ENCODE assay signal across 23 cellular contexts in the genomic region with DNA sequence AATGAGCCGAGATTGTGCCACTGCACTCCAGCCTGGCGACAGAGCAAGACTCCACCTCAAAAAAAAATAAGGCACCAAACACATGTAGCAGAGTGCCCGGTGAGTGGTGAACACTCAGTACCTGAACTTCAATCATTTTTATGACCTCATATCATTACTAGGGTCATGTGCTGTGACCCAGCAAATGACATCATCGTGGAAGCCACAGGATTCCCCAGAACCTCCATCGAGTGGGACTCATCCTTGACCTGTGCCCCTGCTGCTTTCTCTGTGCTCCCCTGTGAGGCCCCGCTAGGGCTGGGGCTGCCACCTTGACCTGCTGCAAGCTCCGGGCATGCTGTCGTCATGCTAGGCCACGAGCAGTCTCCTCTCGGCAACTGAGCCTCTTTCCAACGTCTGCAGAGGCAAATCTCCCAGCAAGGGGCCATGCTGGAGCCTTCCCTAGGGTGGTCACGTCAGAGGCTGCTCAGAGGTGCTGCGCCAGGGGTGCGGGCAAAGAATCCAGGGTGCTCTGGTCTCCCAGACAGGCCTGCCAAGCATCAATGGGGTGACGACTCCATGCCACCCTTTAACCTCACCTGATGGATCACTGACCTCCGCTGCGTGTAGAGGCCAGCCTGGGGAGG. TPM values are rescaled to one million over a fixed set of nuclear protein-coding genes. Genes with fewer than 3 reads are reported as not detected.
DNase-seq lines count a peak whose midpoint lies in the region; ATAC-seq and TF ChIP-seq lines count a peak whose summit lies in the region.
"Had no signal": no experiment of that assay in that cellular context is flagged by ENCODE, and none has a peak within 500 bp of the region (broad histone marks: within the 10 kb centered on the region; RNA-seq: fewer than 3 reads in every experiment).

No MANE protein-coding gene starts in this region.

- ATAC-seq in gastrocnemius medialis: no peak
- ATAC-seq: activated CD8-positive, alpha-beta memory T cell treated with anti-CD3 and anti-CD28 coated beads, Interleukin-2, amount 10 ng/mL, durations not matched to agents 7 days and 5 days; naive thymus-derived CD8-positive, alpha-beta T cell had no signal

- H3K4me1 ChIP-seq in neutrophil (ENCODE audit: control insufficient read depth in 1 of 2, insufficient read depth in 1 of 2, low read depth in 1 of 2, low read length in 1 of 2) (peaks cover 32 to 38% of the 10 kb centered on the region in 2 experiments), gastrocnemius medialis (peaks cover 0 to 10% of the 10 kb centered on the region in 2 donors)
- H3K4me1 ChIP-seq: uterus had no signal

- no peak for TF ChIP-seq CTCF in RWPE1 (conservative IDR thresholded peaks at IDR 0.05; ENCODE audit: low read depth)
- no peak for TF ChIP-seq CTCF in fibroblast of mammary gland (conservative IDR thresholded peaks at IDR 0.05; ENCODE audit: control insufficient read depth, insufficient read depth, low read depth, low read length)
- no peak for TF ChIP-seq CTCF in neutrophil (IDR thresholded peaks at IDR 0.05)
- no peak for TF ChIP-seq CTCF in gastrocnemius medialis (IDR thresholded peaks at IDR 0.05 in 4 of 5, conservative IDR thresholded peaks at IDR 0.05 in 1 of 5)

- in situ Hi-C loops in gastrocnemius medialis (cut with MboI; ENCODE audit: low sequenced_read_pairs in 4 of 4): no loop called here

- H3K27me3 ChIP-seq in neutrophil: no peaks in the 10 kb centered on the region
- no peaks in the 10 kb centered on the region for H3K27me3 ChIP-seq in gastrocnemius medialis
- H3K27me3 ChIP-seq: adrenal gland, stomach, uterus had no signal

- H3K4me3 ChIP-seq in fibroblast of mammary gland (ENCODE audit: control insufficient read depth, low read depth, low read length) (no peak overlapping the region), neutrophil (ENCODE audit: low read depth in 1 of 2, low read length in 1 of 2) (no peak overlapping the region), gastrocnemius medialis (no peak overlapping the region)
- H3K4me3 ChIP-seq: adrenal gland, stomach, uterus had no signal

- POLR2A ChIA-PET in RWPE1 (lab: Yijun Ruan, JAX; ENCODE audit: low non-redundant PET): no interaction called here

- DNase-seq in D341Med (ENCODE audit: low spot score) (peak; percentile 17), RWPE1 (ENCODE audit: low spot score) (no peak), fibroblast of mammary gland (ENCODE audit: low read depth) (peak; percentile 27), A172 (ENCODE audit: low spot score) (no peak), islet precursor cell (no peak), NCI-H2171 (lab: John Stamatoyannopoulos, UW) (no peak), gastrocnemius medialis (no peak)
- DNase-seq: activated CD4-positive, alpha-beta T cell treated with anti-CD3 and anti-CD28 coated beads for 1 hour; activated CD8-positive, alpha-beta memory T cell treated with anti-CD3 and anti-CD28 coated beads, Interleukin-2, amount 10 ng/mL, durations not matched to agents 7 days and 5 days; activated effector memory CD4-positive, alpha-beta T cell treated with anti-CD3 and anti-CD28 coated beads, Interleukin-2, amount 50 U/mL, for 16 hours; CD4-positive, alpha-beta T cell; effector CD8-positive, alpha-beta T cell; mammary epithelial cell; naive thymus-derived CD8-positive, alpha-beta T cell; NCI-H2029; NCI-H446 treated with DMSO at 0.1 percent for 48 hours; posterior cingulate gyrus; stimulated activated CD4-positive, alpha-beta T cell treated with anti-CD3 and anti-CD28 coated beads, Interleukin-2, amount 100 ng/mL, for 24 hours; stomach; uterus had no signal

- H3K27ac ChIP-seq in RWPE1: peak overlapping the region; percentile 12; the same call in 1 of the 2 replicates
- H3K27ac ChIP-seq in neutrophil: peak overlapping the region; percentile 41
- H3K27ac ChIP-seq in gastrocnemius medialis: no peak overlapping the region
- H3K27ac ChIP-seq: KMS-11, stomach, uterus had no signal

- H3K9me3 ChIP-seq in neutrophil (no peaks in the 10 kb centered on the region), gastrocnemius medialis (no peaks in the 10 kb centered on the region)
- H3K9me3 ChIP-seq: adrenal gland, stomach, uterus had no signal

- H3K36me3 ChIP-seq in neutrophil (peaks cover 22% of the 10 kb centered on the region), gastrocnemius medialis (peaks cover 0 to 11% of the 10 kb centered on the region in 2 donors)
- H3K36me3 ChIP-seq: uterus had no signal

- intact Hi-C loops in gastrocnemius medialis (cut with DNase I; ENCODE audit: low total_unique reads): no loop called here

- TF ChIP-seq POLR2A in gastrocnemius medialis (IDR thresholded peaks at IDR 0.05): no peak

- CTCF ChIA-PET in RWPE1 (lab: Yijun Ruan, JAX): no interaction called here

RNA-seq across cellular contexts. Expression of gene GLTP, which starts 18.5 kb away (rescaled TPM):
- 37.9 and 39.1 TPM in 2 replicates for total RNA-seq in A172 (2014; rRNA removed; shearing (Covaris generic))
- total RNA-seq in gastrocnemius medialis: 10 to 100 TPM; 18.3 to 34.0 (median 22.4) TPM

RNA-seq across cellular contexts. Expression of gene TRPV4, which starts 28.6 kb away (rescaled TPM):
- not detected in 2 replicates for total RNA-seq in A172 (2014; rRNA removed; shearing (Covaris generic))
- not detected for total RNA-seq in gastrocnemius medialis
- total RNA-seq: activated CD8-positive, alpha-beta memory T cell treated with anti-CD3 and anti-CD28 coated beads, Interleukin-2, amount 10 ng/mL, durations not matched to agents 7 days and 5 days; CD4-positive, alpha-beta T cell; naive thymus-derived CD8-positive, alpha-beta T cell had no signal

RNA-seq across cellular contexts. Expression of gene TCHP, which starts 38.3 kb away (rescaled TPM):
- 17.6 and 21.9 TPM in 2 replicates for total RNA-seq in A172 (2014; rRNA removed; shearing (Covaris generic))
- total RNA-seq in gastrocnemius medialis: 1 to 10 TPM; 7.3 to 9.4 (median 8.0) TPM

Comparison
In these comparisons a context has a peak if more than half of its experiments do, and no peak if none do; other contexts are left out.
1. DNase-seq: peak in D341Med (single experiment) and fibroblast of mammary gland (single experiment); none in RWPE1 (single experiment), A172 (single experiment), islet precursor cell (single experiment), NCI-H2171 (single experiment) and gastrocnemius medialis (0 of 2).
2. H3K27ac ChIP-seq: peak in RWPE1 (single experiment) and neutrophil (single experiment); none in gastrocnemius medialis (0 of 4).